In genomic region chr12:123111498-123112165, GRCh38 we compare ENCODE assay signal across 1 cellular context.
TF ChIP-seq lines count a peak whose summit lies in the region.

No MANE protein-coding gene starts in this region.

TF ChIP-seq in HepG2, 621 proteins besides CTCF, POLR2A, EP300 and RAD21:
- TF ChIP-seq TEAD3 (CRISPR knock-in tag; optimal IDR thresholded peaks at IDR 0.05; ENCODE audit: borderline replicate concordance), result no peak
